Comparison of ENCODE assay signal across 17 cellular contexts in the genomic region with DNA sequence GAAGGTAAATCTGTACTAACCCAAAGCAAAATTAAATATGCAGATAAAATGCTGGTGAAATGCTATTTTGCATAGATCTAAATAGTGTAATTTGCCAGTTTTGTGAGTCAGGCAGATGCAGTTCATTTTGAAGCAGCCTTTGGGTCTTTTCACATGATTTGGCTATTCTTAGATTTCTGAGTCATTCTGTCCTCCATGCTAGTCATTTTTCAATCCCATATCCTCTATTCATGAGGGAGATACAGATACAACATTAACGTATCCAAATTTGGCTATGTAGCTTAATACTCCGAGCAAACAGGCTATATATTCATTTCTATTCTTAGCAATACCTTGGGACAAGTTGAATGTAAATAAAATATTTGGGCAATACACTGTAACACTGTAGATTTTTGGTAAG.
DNase-seq lines count a peak whose midpoint lies in the region; ATAC-seq, FAIRE-seq and TF ChIP-seq lines count a peak whose summit lies in the region.
"Had no signal": no experiment of that assay in that cellular context is flagged by ENCODE, and none has a peak within 500 bp of the region (broad histone marks: within the 10 kb centered on the region; RNA-seq: fewer than 3 reads in every experiment).

No MANE protein-coding gene starts in this region.

- CTCF ChIA-PET in AG04449 (lab: Yijun Ruan, JAX) (no interaction called here), GM12878 (lab: Yijun Ruan, JAX) (interaction anchor here (1.6 kb wide), 1 partner anchor 35 kb away, joined by 3 read pairs; no protein-coding TSS in a partner anchor), PC-3 (lab: Charles Lee) (no interaction called here)

- H3F3A ChIP-seq in PC-3 (ENCODE audit: low read length, unreplicated experiment): no peaks in the 10 kb centered on the region
- peaks cover 10% of the 10 kb centered on the region for H3F3A ChIP-seq in neural progenitor cell (ENCODE audit: low read depth)

- peaks cover 7% of the 10 kb centered on the region for H3K4me1 Mint-ChIP-seq in neural progenitor cell
- H3K4me1 Mint-ChIP-seq: activated naive CD4-positive, alpha-beta T cell treated with anti-CD3 and anti-CD28 coated beads, Interleukin-2, amount 50 U/mL, for 24 hours; mesothelial cell of epicardium had no signal

- RAD21 ChIA-PET in GM12878 (lab: Charles Lee; ENCODE audit: unreplicated experiment): no interaction called here

- peaks cover 3% of the 10 kb centered on the region for H3K9me3 Mint-ChIP-seq in neural progenitor cell
- H3K9me3 Mint-ChIP-seq: activated CD8-positive, alpha-beta T cell treated with anti-CD3 and anti-CD28 coated beads for 36 hours; activated naive CD4-positive, alpha-beta T cell treated with anti-CD3 and anti-CD28 coated beads, Interleukin-2, amount 50 U/mL, for 24 hours; mesothelial cell of epicardium had no signal

- H3K27me3 ChIP-seq in GM12878 (replicated peaks in 1 of 2; ENCODE audit: control insufficient read depth in 2 of 2, insufficient read depth in 2 of 2, low read length in 1 of 2): no peaks in the 10 kb centered on the region
- peaks cover 10% of the 10 kb centered on the region; the same call in 1 of the 2 replicates for H3K27me3 ChIP-seq in PC-3 (ENCODE audit: low read length)
- no peaks in the 10 kb centered on the region for H3K27me3 ChIP-seq in vagina
- no peaks in the 10 kb centered on the region for H3K27me3 ChIP-seq in neural progenitor cell
- H3K27me3 ChIP-seq: transverse colon had no signal

- H3K27ac ChIP-seq in GM12878 (ENCODE audit: control insufficient read depth, insufficient read depth) (no peak overlapping the region), PC-3 (ENCODE audit: low read length) (no peak overlapping the region), vagina (no peak overlapping the region), neural progenitor cell (no peak overlapping the region)

- ATAC-seq in HG02852 (IDR thresholded peaks at IDR 0.05; ENCODE audit: unreplicated experiment): peak; percentile 67
- ATAC-seq in GM12878: peak; percentile 81
- no peak for ATAC-seq in PC-3
- ATAC-seq: activated CD8-positive, alpha-beta T cell treated with anti-CD3 and anti-CD28 coated beads for 36 hours had no signal

- H3K9me3 ChIP-seq in GM12878 (replicated peaks; ENCODE audit: control insufficient read depth, insufficient read depth, low read length) (no peaks in the 10 kb centered on the region; the same call in 1 of the 3 replicates), PC-3 (ENCODE audit: low read length) (no peaks in the 10 kb centered on the region), vagina (no peaks in the 10 kb centered on the region), neural progenitor cell (ENCODE audit: low read depth) (no peaks in the 10 kb centered on the region)
- H3K9me3 ChIP-seq: transverse colon had no signal

- SMC1A ChIA-PET in GM12878 (lab: Charles Lee; ENCODE audit: uncharacterized antibody, unreplicated experiment): interaction anchor here (0.6 kb wide), 1 partner anchor 120 kb away, joined by 3 read pairs; no protein-coding TSS in a partner anchor

- no peak overlapping the region for H3K4me2 ChIP-seq in GM12878 (ENCODE audit: control insufficient read depth, insufficient read depth)
- H3K4me2 ChIP-seq in PC-3 (ENCODE audit: low read length): no peak overlapping the region
- H3K4me2 ChIP-seq in neural progenitor cell: no peak overlapping the region

- H3K9me2 ChIP-seq in PC-3 (replicated peaks; ENCODE audit: low read length): no peaks in the 10 kb centered on the region

- no peak for FAIRE-seq in GM12878 (lab: Jason Lieb, UNC)
- FAIRE-seq: HTR-8/SVneo had no signal

- no peak for TF ChIP-seq CTCF in AG04449 (IDR thresholded peaks at IDR 0.05; ENCODE audit: insufficient read depth, low read length, missing control alignments)
- no peak for TF ChIP-seq CTCF in GM12878 (IDR thresholded peaks at IDR 0.05 in 2 of 3, conservative IDR thresholded peaks at IDR 0.05 in 1 of 3; ENCODE audit: control insufficient read depth in 2 of 3, extremely low read depth in 1 of 3, insufficient read depth in 1 of 3, low read depth in 3 of 3, low read length in 3 of 3)
- TF ChIP-seq CTCF in PC-3 (conservative IDR thresholded peaks at IDR 0.05; ENCODE audit: low read depth, low read length): no peak
- no peak for TF ChIP-seq CTCF in vagina (IDR thresholded peaks at IDR 0.05)
- TF ChIP-seq CTCF in neural progenitor cell (IDR thresholded peaks at IDR 0.05): no peak

- in situ Hi-C loops in GM12878 (cut with MboI): no loop called here

- no peaks in the 10 kb centered on the region for H4K20me1 ChIP-seq in GM12878 (ENCODE audit: control insufficient read depth, insufficient read depth)
- no peaks in the 10 kb centered on the region for H4K20me1 ChIP-seq in PC-3 (ENCODE audit: low read length)
- no peaks in the 10 kb centered on the region for H4K20me1 ChIP-seq in neural progenitor cell (ENCODE audit: low read depth)

- H3K4me3 ChIP-seq in AG04449 (ENCODE audit: low read depth, low read length) (no peak overlapping the region), GM12878 (no peak overlapping the region), PC-3 (ENCODE audit: low read length) (no peak overlapping the region), vagina (no peak overlapping the region), neural progenitor cell (no peak overlapping the region)
- H3K4me3 ChIP-seq: transverse colon had no signal

- no peak overlapping the region for H3K4me3 Mint-ChIP-seq in neural progenitor cell
- H3K4me3 Mint-ChIP-seq: activated CD8-positive, alpha-beta T cell treated with anti-CD3 and anti-CD28 coated beads for 36 hours; activated naive CD4-positive, alpha-beta T cell treated with anti-CD3 and anti-CD28 coated beads, Interleukin-2, amount 50 U/mL, for 24 hours; mesothelial cell of epicardium had no signal

- H3K36me3 Mint-ChIP-seq in neural progenitor cell: no peaks in the 10 kb centered on the region
- H3K36me3 Mint-ChIP-seq: activated naive CD4-positive, alpha-beta T cell treated with anti-CD3 and anti-CD28 coated beads, Interleukin-2, amount 50 U/mL, for 24 hours; mesothelial cell of epicardium had no signal

- intact Hi-C loops in GM12878 (cut with micrococcal nuclease; ENCODE audit: unreplicated experiment) (no loop called here), PC-3 (cut with micrococcal nuclease) (no loop called here), vagina (cut with DNase I) (no loop called here)

- no peak for TF ChIP-seq RAD21 in GM12878 (IDR thresholded peaks at IDR 0.05; ENCODE audit: insufficient read depth, low read depth, low read length)

- H2AFZ ChIP-seq in GM12878 (ENCODE audit: control insufficient read depth, low read depth, low read length): no peak overlapping the region
- H2AFZ ChIP-seq in PC-3 (ENCODE audit: low read length): no peak overlapping the region
- no peak overlapping the region for H2AFZ ChIP-seq in neural progenitor cell (replicated peaks)

- no peak overlapping the region for H3K9ac ChIP-seq in GM12878 (ENCODE audit: control insufficient read depth, insufficient read depth, low read length)
- no peak overlapping the region for H3K9ac ChIP-seq in PC-3 (ENCODE audit: low read length)
- no peak overlapping the region for H3K9ac ChIP-seq in neural progenitor cell

- peak; percentile 84 to 91; a peak in 3 of 4 replicates for TF ChIP-seq EP300 in GM12878 (IDR thresholded peaks at IDR 0.05; ENCODE audit: borderline replicate concordance in 1 of 2, control insufficient read depth in 1 of 2, low read depth in 2 of 2, low read length in 2 of 2)

- no peak overlapping the region for H3K27ac Mint-ChIP-seq in neural progenitor cell
- H3K27ac Mint-ChIP-seq: activated CD8-positive, alpha-beta T cell treated with anti-CD3 and anti-CD28 coated beads for 36 hours; activated naive CD4-positive, alpha-beta T cell treated with anti-CD3 and anti-CD28 coated beads, Interleukin-2, amount 50 U/mL, for 24 hours; mesothelial cell of epicardium had no signal

- H3K4me1 ChIP-seq in GM12878 (ENCODE audit: control insufficient read depth, insufficient read depth, low read length) (no peaks in the 10 kb centered on the region), PC-3 (ENCODE audit: insufficient read depth, low read length) (no peaks in the 10 kb centered on the region), vagina (no peaks in the 10 kb centered on the region), neural progenitor cell (peaks cover 15% of the 10 kb centered on the region)

- no peaks in the 10 kb centered on the region for H3K36me3 ChIP-seq in GM12878 (ENCODE audit: control insufficient read depth in 2 of 2, insufficient read depth in 2 of 2, low read length in 1 of 2)
- no peaks in the 10 kb centered on the region for H3K36me3 ChIP-seq in PC-3 (ENCODE audit: low read depth, low read length)
- H3K36me3 ChIP-seq in vagina: no peaks in the 10 kb centered on the region
- H3K36me3 ChIP-seq in neural progenitor cell: no peaks in the 10 kb centered on the region
- H3K36me3 ChIP-seq: transverse colon had no signal

- WGBS in GM12878 (ENCODE audit: insufficient coverage, insufficient replicate concordance, low lambda C conversion rate, missing lambda C conversion rate): 0% methylated on average over 2 of the region's 2 CpGs

- TF ChIP-seq POLR2A in GM12878 (IDR thresholded peaks at IDR 0.05; ENCODE audit: low read depth, low read length): no peak
- TF ChIP-seq POLR2A in vagina (IDR thresholded peaks at IDR 0.05): no peak

- POLR2A ChIA-PET in AG04449 (lab: Yijun Ruan, JAX) (no interaction called here), GM12878 (lab: Charles Lee) (no interaction called here), PC-3 (lab: Charles Lee; ENCODE audit: unreplicated experiment) (no interaction called here)

- no TSS peak for BruUV-seq in GM12878 (replicated peaks; lab: Mats Ljungman, UMichigan)
- BruUV-seq in PC-3 (replicated peaks; lab: Mats Ljungman, UMichigan): no TSS peak

- H3K79me2 ChIP-seq in GM12878 (ENCODE audit: control insufficient read depth, insufficient read depth, low read length) (no peaks in the 10 kb centered on the region), PC-3 (ENCODE audit: low read length) (no peaks in the 10 kb centered on the region), neural progenitor cell (ENCODE audit: low read depth) (no peaks in the 10 kb centered on the region)

- no peaks in the 10 kb centered on the region for H3K27me3 Mint-ChIP-seq in neural progenitor cell (ENCODE audit: insufficient read depth, low read depth)
- H3K27me3 Mint-ChIP-seq: activated CD8-positive, alpha-beta T cell treated with anti-CD3 and anti-CD28 coated beads for 36 hours; activated naive CD4-positive, alpha-beta T cell treated with anti-CD3 and anti-CD28 coated beads, Interleukin-2, amount 50 U/mL, for 24 hours had no signal

- peak; percentile 67 for DNase-seq in AG04449 (ENCODE audit: low read depth, low spot score)
- DNase-seq in GM12878 (ENCODE audit: low read depth, low spot score): peak; percentile 28
- DNase-seq in iris pigment epithelial cell (ENCODE audit: low read depth): peak; percentile 43
- DNase-seq in PC-3: no peak
- no peak for DNase-seq in HuH-7.5 (ENCODE audit: low spot score)
- DNase-seq in vagina (ENCODE audit: extremely low spot score in 2 of 2): no peak
- no peak for DNase-seq in neural progenitor cell (ENCODE audit: low spot score)
- DNase-seq: ACHN; activated CD8-positive, alpha-beta T cell treated with anti-CD3 and anti-CD28 coated beads for 36 hours; effector memory CD4-positive, alpha-beta T cell; NCI-H1417; NCI-H526 treated with DMSO at 0.1 percent for 48 hours; transverse colon had no signal

TF ChIP-seq in GM12878, 131 proteins besides CTCF, POLR2A, EP300 and RAD21 (continues in another document):
- TF ChIP-seq FOXK2 (IDR thresholded peaks at IDR 0.05) (no peak), SUPT20H (IDR thresholded peaks at IDR 0.05; ENCODE audit: borderline replicate concordance, control insufficient read depth, low read depth, low read length) (no peak)

Comparison
In these comparisons a context has a peak if more than half of its experiments do, and no peak if none do; other contexts are left out.
1. DNase-seq: peak in AG04449 (single experiment), GM12878 (single experiment) and iris pigment epithelial cell (single experiment); none in PC-3 (single experiment), HuH-7.5 (single experiment), vagina (0 of 2) and neural progenitor cell (single experiment).